Comparison of ENCODE assay signal across 33 cellular contexts in genomic region chr19:30738047-30738446, GRCh38.
DNase-seq lines count a peak whose midpoint lies in the region; ATAC-seq, FAIRE-seq and TF ChIP-seq lines count a peak whose summit lies in the region.
"Had no signal": no experiment of that assay in that cellular context is flagged by ENCODE, and none has a peak within 500 bp of the region (broad histone marks: within the 10 kb centered on the region; RNA-seq: fewer than 3 reads in every experiment).

No MANE protein-coding gene starts in this region.

- TF ChIP-seq POLR2A in H1 (IDR thresholded peaks at IDR 0.05; ENCODE audit: control extremely low read depth in 1 of 2, low read depth in 2 of 2, low read length in 2 of 2) = no peak

- H3K4ac ChIP-seq in H1 (replicated peaks; ENCODE audit: insufficient read length, low read depth, low read length) (no peak overlapping the region), mesendoderm (ENCODE audit: low read depth, low read length) (no peak overlapping the region)

- H3K4me2 ChIP-seq in H1 (ENCODE audit: insufficient read depth in 1 of 2, low read depth in 2 of 2, low read length in 2 of 2) (no peak overlapping the region), mesendoderm (ENCODE audit: low read length) (no peak overlapping the region), MM.1S (ENCODE audit: low read depth, low read length) (no peak overlapping the region)
- H3K4me2 ChIP-seq: A549; BLaER1; BLaER1 treated with 17β-estradiol and CSF1 and Interleukin-3, amounts not matched to agents 10 nM and 100 nM had no signal

- H3K4me1 ChIP-seq in HEK293 (ENCODE audit: control insufficient read depth, insufficient read depth, low read length) (no peaks in the 10 kb centered on the region), H1 (replicated peaks in 1 of 4; ENCODE audit: control insufficient read depth in 3 of 4, insufficient read depth in 4 of 4, low read length in 3 of 4) (no peaks in the 10 kb centered on the region), mesendoderm (ENCODE audit: control insufficient read depth, low read depth, low read length) (peaks cover 7% of the 10 kb centered on the region), MM.1S (ENCODE audit: low read length) (no peaks in the 10 kb centered on the region)
- H3K4me1 ChIP-seq: A549; BLaER1; BLaER1 treated with 17β-estradiol and CSF1 and Interleukin-3, amounts not matched to agents 10 nM and 100 nM; Caco-2 had no signal

- H3K27me3 ChIP-seq in H1 (replicated peaks in 1 of 4; ENCODE audit: control insufficient read depth in 3 of 4, extremely low read depth in 1 of 4, insufficient read depth in 3 of 4, low read length in 3 of 4) (no peaks in the 10 kb centered on the region), mesendoderm (ENCODE audit: insufficient read depth, low read length, poor library complexity) (no peaks in the 10 kb centered on the region), MM.1S (replicated peaks; ENCODE audit: insufficient read depth, low read length) (peaks cover 57% of the 10 kb centered on the region)
- H3K27me3 ChIP-seq: BLaER1; BLaER1 treated with 17β-estradiol and CSF1 and Interleukin-3, amounts not matched to agents 10 nM and 100 nM had no signal

- CTCF ChIA-PET in HEK293 (lab: Yijun Ruan, JAX) (interaction anchor here (1.0 to 1.7 kb wide), 3 partner anchors 55 to 316 kb away, joined by 3 to 7 read pairs (median 5); no protein-coding TSS in a partner anchor), H1 (lab: Charles Lee; ENCODE audit: partially characterized antibody) (interaction anchor here (0.6 to 0.8 kb wide), 2 partner anchors 41 to 506 kb away, joined by 3 read pairs; no protein-coding TSS in a partner anchor)

- no peaks in the 10 kb centered on the region for H3K79me1 ChIP-seq in H1 (ENCODE audit: low read depth, low read length)
- H3K79me1 ChIP-seq in mesendoderm (ENCODE audit: low read length) = no peaks in the 10 kb centered on the region

- H3K9me3 ChIP-seq in HEK293 (ENCODE audit: control insufficient read depth, insufficient read depth, low read depth, low read length) (no peaks in the 10 kb centered on the region), H1 (ENCODE audit: insufficient read depth in 2 of 2, low read depth in 1 of 2, low read length in 1 of 2) (no peaks in the 10 kb centered on the region), MM.1S (replicated peaks; ENCODE audit: insufficient read depth, low read length) (no peaks in the 10 kb centered on the region)
- H3K9me3 ChIP-seq: BE2C; BLaER1; BLaER1 treated with 17β-estradiol and CSF1 and Interleukin-3, amounts not matched to agents 10 nM and 100 nM; Caco-2 had no signal

- intact Hi-C loops in left ventricle myocardium superior (cut with micrococcal nuclease) = no loop called here

- H2BK12ac ChIP-seq in H1 (ENCODE audit: low read depth, low read length) = no peak overlapping the region

- TF ChIP-seq CTCF in HEK293 (tag by site-specific recombination; IDR thresholded peaks at IDR 0.05) (no peak), H1 (IDR thresholded peaks at IDR 0.05; ENCODE audit: control extremely low read depth in 1 of 3, insufficient read depth in 1 of 3, low read depth in 1 of 3, low read length in 3 of 3) (no peak), MM.1S (IDR thresholded peaks at IDR 0.05; ENCODE audit: low read length) (no peak)

- WGBS in H1 (ENCODE audit: extremely low coverage in 1 of 2, insufficient coverage in 1 of 2, insufficient read length in 1 of 2, insufficient replicate concordance in 2 of 2, low coverage in 1 of 2, low lambda C conversion rate in 2 of 2, missing lambda C conversion rate in 1 of 2), 2 experiments = 95% methylated on average over 2 of the region's 2 CpGs; no CpG with 5 or more reads in 1 of the 2 experiments
- no CpG with 5 or more reads among the region's 2 CpGs for WGBS in mesendoderm (ENCODE audit: extremely low coverage, insufficient coverage, low lambda C conversion rate)

- no peak for DNase-seq in H1 (ENCODE audit: low read depth in 1 of 2, low spot score in 2 of 2)
- DNase-seq in mesendoderm = no peak
- no peak for DNase-seq in left ventricle myocardium superior
- DNase-seq in MM.1S = no peak
- DNase-seq: 8988T; ACHN; AML-193; BE2C; C1 segment of cervical spinal cord; Caco-2; Calu3; CD4-positive, alpha-beta memory T cell; CD4-positive, alpha-beta T cell; CD4-positive, CD25-positive, alpha-beta regulatory T cell; CD8-positive, alpha-beta memory T cell; CD8-positive, alpha-beta T cell; COR-L47; DMS 273 treated with DMSO at 0.1 percent for 48 hours; DMS153; DMS53; DMS79; DMS79 treated with DMSO at 0.1 percent for 48 hours; DND-41; EL had no signal

- no peaks in the 10 kb centered on the region for H3K23me2 ChIP-seq in H1 (ENCODE audit: low read depth, low read length)

- H3K36me3 ChIP-seq in HEK293 (ENCODE audit: control insufficient read depth in 2 of 2, insufficient read depth in 1 of 2, low read length in 2 of 2) = no peaks in the 10 kb centered on the region
- no peaks in the 10 kb centered on the region for H3K36me3 ChIP-seq in H1 (ENCODE audit: control insufficient read depth in 2 of 4, insufficient read depth in 4 of 4, low read length in 3 of 4)
- H3K36me3 ChIP-seq in mesendoderm (ENCODE audit: control insufficient read depth, insufficient read depth, low read length) = no peaks in the 10 kb centered on the region
- H3K36me3 ChIP-seq in MM.1S (replicated peaks; ENCODE audit: insufficient read depth, low read length) = no peaks in the 10 kb centered on the region
- H3K36me3 ChIP-seq: BE2C; BLaER1; BLaER1 treated with 17β-estradiol and CSF1 and Interleukin-3, amounts not matched to agents 10 nM and 100 nM had no signal

- ATAC-seq in left ventricle myocardium superior (no peak), GM21447 (IDR thresholded peaks at IDR 0.05; ENCODE audit: unreplicated experiment) (no peak)
- ATAC-seq: A549; CD8-positive, alpha-beta T cell had no signal

- H3K4me3 ChIP-seq in HEK293 (ENCODE audit: low read depth, low read length) = no peak overlapping the region
- no peak overlapping the region for H3K4me3 ChIP-seq in H1 (ENCODE audit: extremely low read depth in 1 of 4, insufficient read depth in 2 of 4, low read depth in 3 of 4, low read length in 4 of 4)
- no peak overlapping the region for H3K4me3 ChIP-seq in mesendoderm (ENCODE audit: low read length)
- H3K4me3 ChIP-seq in MM.1S (ENCODE audit: low read length) = no peak overlapping the region
- H3K4me3 ChIP-seq: A549; BLaER1; BLaER1 treated with 17β-estradiol and CSF1 and Interleukin-3, amounts not matched to agents 10 nM and 100 nM had no signal

- H2AFZ ChIP-seq in H1 (ENCODE audit: low read length) (no peak overlapping the region), MM.1S (ENCODE audit: low read length) (no peak overlapping the region)

- no peaks in the 10 kb centered on the region for H4K20me1 ChIP-seq in H1 (replicated peaks in 1 of 2; ENCODE audit: control insufficient read depth in 1 of 2, insufficient read depth in 2 of 2, low read length in 2 of 2)
- no peaks in the 10 kb centered on the region for H4K20me1 ChIP-seq in MM.1S (ENCODE audit: insufficient read depth, low read length)
- H4K20me1 ChIP-seq: BLaER1; BLaER1 treated with 17β-estradiol and CSF1 and Interleukin-3, amounts not matched to agents 10 nM and 100 nM had no signal

- no peak for TF ChIP-seq EP300 in H1 (IDR thresholded peaks at IDR 0.05; ENCODE audit: borderline replicate concordance in 1 of 2, low read depth in 2 of 2, low read length in 2 of 2)

- no peak overlapping the region for H4K5ac ChIP-seq in H1 (ENCODE audit: insufficient read length, low read depth, low read length)
- H4K5ac ChIP-seq in mesendoderm (ENCODE audit: low read length) = no peak overlapping the region

- H3K14ac ChIP-seq in H1 (ENCODE audit: insufficient read length) = no peak overlapping the region

- no peak for FAIRE-seq in H1 (lab: Jason Lieb, UNC)
- FAIRE-seq: A204.1, D721Med had no signal

- no peak overlapping the region for H3K9ac ChIP-seq in H1 (replicated peaks in 1 of 4; ENCODE audit: extremely low read depth in 1 of 4, low read depth in 3 of 4, low read length in 3 of 4)
- no peak overlapping the region for H3K9ac ChIP-seq in mesendoderm (ENCODE audit: low read length)
- H3K9ac ChIP-seq in MM.1S (ENCODE audit: low read length) = no peak overlapping the region
- H3K9ac ChIP-seq: BLaER1; BLaER1 treated with 17β-estradiol and CSF1 and Interleukin-3, amounts not matched to agents 10 nM and 100 nM had no signal

- H2AK5ac ChIP-seq in H1 (ENCODE audit: low read depth, low read length) = no peak overlapping the region
- peak overlapping the region; percentile 18 for H2AK5ac ChIP-seq in mesendoderm (ENCODE audit: low read length)

- H2BK120ac ChIP-seq in H1 (replicated peaks; ENCODE audit: low read depth, low read length) = no peak overlapping the region
- H2BK120ac ChIP-seq in mesendoderm (ENCODE audit: low read depth, low read length) = no peak overlapping the region

- H3K56ac ChIP-seq in H1 (replicated peaks; ENCODE audit: insufficient read length, low read depth, low read length) = no peak overlapping the region
- peak overlapping the region; percentile 19 for H3K56ac ChIP-seq in mesendoderm (ENCODE audit: low read length)

- H3K18ac ChIP-seq in H1 (ENCODE audit: extremely low read depth, low read length) (no peak overlapping the region), mesendoderm (ENCODE audit: low read length) (no peak overlapping the region)

- no peak overlapping the region for H2BK20ac ChIP-seq in H1 (ENCODE audit: low read length)

- H4K91ac ChIP-seq in H1 (replicated peaks; ENCODE audit: insufficient read length, low read length) = no peak overlapping the region

- H3K23ac ChIP-seq in H1 (ENCODE audit: insufficient read length) (no peak overlapping the region), mesendoderm (ENCODE audit: low read length) (no peak overlapping the region)

- H2BK5ac ChIP-seq in H1 (ENCODE audit: low read depth, low read length) (no peak overlapping the region; the same call in 1 of the 2 replicates), mesendoderm (ENCODE audit: low read length) (no peak overlapping the region)

- no peak overlapping the region; the same call in 1 of the 2 replicates for H2BK15ac ChIP-seq in H1 (ENCODE audit: low read length)
- no peak overlapping the region for H2BK15ac ChIP-seq in mesendoderm (replicated peaks; ENCODE audit: low read depth)

- no peaks in the 10 kb centered on the region for H3K79me2 ChIP-seq in H1 (ENCODE audit: control insufficient read depth in 1 of 2, insufficient read depth in 2 of 2, low read length in 2 of 2)
- H3K79me2 ChIP-seq in mesendoderm (ENCODE audit: control insufficient read depth, insufficient read depth, low read length) = no peaks in the 10 kb centered on the region
- H3K79me2 ChIP-seq in MM.1S (ENCODE audit: low read length) = no peaks in the 10 kb centered on the region

- no peaks in the 10 kb centered on the region for H3F3A ChIP-seq in MM.1S (ENCODE audit: insufficient read depth, low read length)

- POLR2A ChIA-PET in HEK293 (lab: Yijun Ruan, JAX) (no interaction called here), H1 (lab: Charles Lee; ENCODE audit: partially characterized antibody) (no interaction called here)

- TF ChIP-seq RAD21 in H1 (IDR thresholded peaks at IDR 0.05 in 1 of 2, conservative IDR thresholded peaks at IDR 0.05 in 1 of 2; ENCODE audit: low read depth in 2 of 2, low read length in 2 of 2) = no peak

- H3K27ac ChIP-seq in HEK293 (ENCODE audit: extremely low read depth, low read depth, low read length) = no peak overlapping the region
- H3K27ac ChIP-seq in H1 (ENCODE audit: low read depth, low read length) = no peak overlapping the region
- H3K27ac ChIP-seq in mesendoderm (ENCODE audit: low read depth, low read length) = no peak overlapping the region
- H3K27ac ChIP-seq in MM.1S (ENCODE audit: low read length) = no peak overlapping the region
- H3K27ac ChIP-seq: 22Rv1; A549; BLaER1; BLaER1 treated with 17β-estradiol and CSF1 and Interleukin-3, amounts not matched to agents 10 nM and 100 nM; C4-2B had no signal

- no peaks in the 10 kb centered on the region for H3K9me2 ChIP-seq in MM.1S (replicated peaks; ENCODE audit: insufficient read depth, low read length)

- H4K8ac ChIP-seq in H1 (ENCODE audit: extremely low read depth, insufficient read depth, low read length) (peak overlapping the region; percentile 90; the same call in 1 of the 2 replicates), mesendoderm (ENCODE audit: low read depth, low read length) (no peak overlapping the region)
